6 cellular contexts compared by ENCODE assay signal in genomic region chr6:3638662-3639061, GRCh38.
"Had no signal": no experiment of that assay in that cellular context is flagged by ENCODE, and none has a peak within 500 bp of the region (broad histone marks: within the 10 kb centered on the region; RNA-seq: fewer than 3 reads in every experiment).

No MANE protein-coding gene starts in this region.

- ATAC-seq: HepG2 had no signal

- FAIRE-seq: HepG2, HTR-8/SVneo had no signal

- DNase-seq: IMR-90, KBM-7, KG1 had no signal

- H3K27ac ChIP-seq: HL-60 had no signal
